ENCODE assay signal across 15 cellular contexts in the genomic region with DNA sequence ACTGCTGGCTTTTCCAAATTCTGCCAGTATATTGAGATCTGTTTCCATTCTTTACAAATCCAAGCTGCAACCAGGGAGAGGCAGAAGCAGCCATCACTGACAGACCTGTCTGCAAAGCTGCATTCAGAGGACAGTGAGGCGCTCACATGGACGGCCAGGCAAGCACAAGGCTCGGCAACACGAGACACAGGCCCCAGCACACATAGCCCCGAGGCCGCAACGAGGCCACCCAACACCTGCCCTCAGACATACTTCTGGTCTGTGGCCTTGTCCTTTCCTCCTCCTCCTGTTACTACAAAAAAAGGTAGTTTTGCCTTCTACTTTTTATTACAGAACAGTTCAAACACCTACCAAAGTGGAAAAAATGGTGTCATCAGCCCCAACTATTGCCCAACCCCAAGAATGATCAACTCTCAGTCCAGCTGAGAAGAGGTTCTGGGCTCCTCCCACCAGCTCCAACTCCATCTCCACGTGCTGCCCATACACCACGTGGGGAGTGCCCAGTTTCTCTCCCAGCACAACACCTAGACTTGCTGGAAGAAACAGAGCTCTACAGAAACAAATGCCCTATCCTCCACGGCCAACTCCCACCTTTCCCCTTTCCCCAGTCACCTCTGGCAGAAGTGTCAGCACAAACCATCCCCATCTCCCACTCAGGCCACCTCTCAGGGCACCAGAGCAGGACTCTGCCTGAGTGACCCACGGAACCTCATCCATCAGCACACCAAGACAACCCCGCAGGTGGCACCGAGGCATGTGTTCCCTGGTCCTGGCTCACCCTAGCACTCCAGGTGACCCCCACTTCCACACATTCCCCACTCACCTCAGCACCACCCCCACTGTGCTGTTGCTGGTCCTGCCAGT. TPM values are rescaled to one million over a fixed set of nuclear protein-coding genes. Genes with fewer than 3 reads are reported as not detected.
DNase-seq lines count a peak whose midpoint lies in the region; ATAC-seq and TF ChIP-seq lines count a peak whose summit lies in the region.
"Had no signal": no experiment of that assay in that cellular context is flagged by ENCODE, and none has a peak within 500 bp of the region (broad histone marks: within the 10 kb centered on the region; RNA-seq: fewer than 3 reads in every experiment).

No MANE protein-coding gene starts in this region.

- peaks cover 55% of the 10 kb centered on the region for H3K36me3 Mint-ChIP-seq in activated naive CD8-positive, alpha-beta T cell treated with anti-CD3 and anti-CD28 coated beads, Interleukin-2, amount 50 U/mL, for 24 hours (ENCODE audit: low read depth)
- peaks cover 59 to 63% of the 10 kb centered on the region in 2 donors for H3K36me3 Mint-ChIP-seq in stimulated activated naive B cell treated with anti-CD40 and anti-IgM and Interleukin-4, amounts not matched to agents 10 μg/mL and 1 μg/mL and 100 μg/mL, for 72 hours

- H3K36me3 ChIP-seq in left ventricle myocardium inferior (peaks cover 88% of the 10 kb centered on the region), right atrium auricular region (peaks cover 89% of the 10 kb centered on the region), liver (ENCODE audit: control insufficient read depth in 4 of 4, insufficient read depth in 3 of 4, low read depth in 1 of 4, low read length in 3 of 4) (peaks cover 9 to 45% (median 29%) of the 10 kb centered on the region in 4 donors)

- DNase-seq in left ventricle myocardium inferior (no peak), right atrium auricular region (ENCODE audit: low spot score) (no peak), hepatic stellate cell (ENCODE audit: low spot score) (no peak), NCI-H526 (lab: John Stamatoyannopoulos, UW) (no peak)
- no peak for DNase-seq in activated naive CD8-positive, alpha-beta T cell treated with anti-CD3 and anti-CD28 coated beads, Interleukin-2, amount 50 U/mL, for 24 hours
- DNase-seq in stimulated activated naive B cell treated with anti-CD40 and anti-IgM and Interleukin-4, amounts not matched to agents 10 μg/mL and 1 μg/mL and 100 μg/mL, for 72 hours: no peak
- no peak for DNase-seq in effector CD4-positive, alpha-beta T cell
- DNase-seq: CD8-positive, alpha-beta T cell; cerebellar nuclear complex; MG63; NCI-H774; T-cell had no signal

- no peak for ATAC-seq in activated naive CD8-positive, alpha-beta T cell treated with anti-CD3 and anti-CD28 coated beads, Interleukin-2, amount 50 U/mL, for 24 hours
- ATAC-seq in stimulated activated naive B cell treated with anti-CD40 and anti-IgM and Interleukin-4, amounts not matched to agents 10 μg/mL and 1 μg/mL and 100 μg/mL, for 72 hours (replicated peaks): no peak
- ATAC-seq: CD8-positive, alpha-beta T cell; T-cell had no signal

- WGBS in liver: 77% methylated on average over 13 of the region's 13 CpGs

- no peaks in the 10 kb centered on the region for H3K9me3 Mint-ChIP-seq in activated naive CD8-positive, alpha-beta T cell treated with anti-CD3 and anti-CD28 coated beads, Interleukin-2, amount 50 U/mL, for 24 hours
- no peaks in the 10 kb centered on the region for H3K9me3 Mint-ChIP-seq in stimulated activated naive B cell treated with anti-CD40 and anti-IgM and Interleukin-4, amounts not matched to agents 10 μg/mL and 1 μg/mL and 100 μg/mL, for 72 hours
- H3K9me3 Mint-ChIP-seq: CD8-positive, alpha-beta T cell; T-cell had no signal

- H3K4me1 ChIP-seq in left ventricle myocardium inferior: peaks cover 70% of the 10 kb centered on the region
- peaks cover 0 to 31% of the 10 kb centered on the region in 2 donors for H3K4me1 ChIP-seq in right atrium auricular region
- peaks cover 31 to 77% (median 70%) of the 10 kb centered on the region in 4 donors for H3K4me1 ChIP-seq in liver (ENCODE audit: control insufficient read depth in 4 of 4, insufficient read depth in 4 of 4, low read length in 3 of 4)

- H3K4me3 Mint-ChIP-seq in activated naive CD8-positive, alpha-beta T cell treated with anti-CD3 and anti-CD28 coated beads, Interleukin-2, amount 50 U/mL, for 24 hours: no peak overlapping the region
- no peak overlapping the region for H3K4me3 Mint-ChIP-seq in stimulated activated naive B cell treated with anti-CD40 and anti-IgM and Interleukin-4, amounts not matched to agents 10 μg/mL and 1 μg/mL and 100 μg/mL, for 72 hours
- H3K4me3 Mint-ChIP-seq: CD8-positive, alpha-beta T cell; T-cell had no signal

- H3K4me1 Mint-ChIP-seq in activated naive CD8-positive, alpha-beta T cell treated with anti-CD3 and anti-CD28 coated beads, Interleukin-2, amount 50 U/mL, for 24 hours: peaks cover 50% of the 10 kb centered on the region
- peaks cover 30 to 57% of the 10 kb centered on the region in 2 donors for H3K4me1 Mint-ChIP-seq in stimulated activated naive B cell treated with anti-CD40 and anti-IgM and Interleukin-4, amounts not matched to agents 10 μg/mL and 1 μg/mL and 100 μg/mL, for 72 hours

- TF ChIP-seq RAD21 in liver (IDR thresholded peaks at IDR 0.05): peak; percentile 17 to 42

- H3K27me3 ChIP-seq in left ventricle myocardium inferior (ENCODE audit: low read depth) (no peaks in the 10 kb centered on the region), right atrium auricular region (no peaks in the 10 kb centered on the region), liver (ENCODE audit: control insufficient read depth in 4 of 4, insufficient read depth in 4 of 4, low read length in 3 of 4) (no peaks in the 10 kb centered on the region)
- H3K27me3 ChIP-seq: MG63 had no signal

- intact Hi-C loops in left ventricle myocardium inferior (cut with micrococcal nuclease): no loop called here

- H3K27me3 Mint-ChIP-seq in activated naive CD8-positive, alpha-beta T cell treated with anti-CD3 and anti-CD28 coated beads, Interleukin-2, amount 50 U/mL, for 24 hours: no peaks in the 10 kb centered on the region
- H3K27me3 Mint-ChIP-seq in stimulated activated naive B cell treated with anti-CD40 and anti-IgM and Interleukin-4, amounts not matched to agents 10 μg/mL and 1 μg/mL and 100 μg/mL, for 72 hours: no peaks in the 10 kb centered on the region
- H3K27me3 Mint-ChIP-seq: T-cell had no signal

- no peak overlapping the region for H3K4me3 ChIP-seq in left ventricle myocardium inferior
- H3K4me3 ChIP-seq in right atrium auricular region: no peak overlapping the region
- no peak overlapping the region for H3K4me3 ChIP-seq in liver (ENCODE audit: low read depth in 1 of 3, low read length in 3 of 3)
- H3K4me3 ChIP-seq: MG63 had no signal

- H3K27ac Mint-ChIP-seq in activated naive CD8-positive, alpha-beta T cell treated with anti-CD3 and anti-CD28 coated beads, Interleukin-2, amount 50 U/mL, for 24 hours: peak overlapping the region; percentile 70
- H3K27ac Mint-ChIP-seq in stimulated activated naive B cell treated with anti-CD40 and anti-IgM and Interleukin-4, amounts not matched to agents 10 μg/mL and 1 μg/mL and 100 μg/mL, for 72 hours: no peak overlapping the region
- H3K27ac Mint-ChIP-seq: CD8-positive, alpha-beta T cell; T-cell had no signal

- TF ChIP-seq CTCF in left ventricle myocardium inferior (IDR thresholded peaks at IDR 0.05; ENCODE audit: borderline replicate concordance) (no peak), right atrium auricular region (IDR thresholded peaks at IDR 0.05) (no peak), liver (IDR thresholded peaks at IDR 0.05; ENCODE audit: low read depth, low read length, missing input control) (no peak)

- no peaks in the 10 kb centered on the region for H3K9me3 ChIP-seq in left ventricle myocardium inferior (replicated peaks)
- no peaks in the 10 kb centered on the region for H3K9me3 ChIP-seq in right atrium auricular region
- H3K9me3 ChIP-seq in liver (ENCODE audit: control insufficient read depth in 4 of 4, low read length in 3 of 4): no peaks in the 10 kb centered on the region
- H3K9me3 ChIP-seq: MG63 had no signal

- H3K9ac ChIP-seq in liver (ENCODE audit: low read depth in 1 of 2, low read length in 2 of 2): no peak overlapping the region

- H3K27ac ChIP-seq in left ventricle myocardium inferior (replicated peaks) (peak overlapping the region; percentile 5), right atrium auricular region (peak overlapping the region in 1 of 2 donors; percentile 10), liver (ENCODE audit: low read depth in 1 of 2, low read length in 2 of 2) (peak overlapping the region; percentile 72 to 88)

TF ChIP-seq in liver, 16 proteins besides CTCF, POLR2A, EP300 and RAD21 (continues in another document):
- TF ChIP-seq JUND (IDR thresholded peaks at IDR 0.05) (peak; percentile 94 to 98), EGR1 (IDR thresholded peaks at IDR 0.05; ENCODE audit: low read depth in 2 of 2) (peak in 1 of 2 donors; percentile 82), GABPA (IDR thresholded peaks at IDR 0.05 in 1 of 2, conservative IDR thresholded peaks at IDR 0.05 in 1 of 2) (no peak), TAF1 (conservative IDR thresholded peaks at IDR 0.05) (peak; percentile 24), SP1 (IDR thresholded peaks at IDR 0.05) (peak; percentile 79), YY1 (IDR thresholded peaks at IDR 0.05) (peak; percentile 59), HNF4A (conservative IDR thresholded peaks at IDR 0.05) (peak; percentile 45 to 71), HNF4G (IDR thresholded peaks at IDR 0.05) (no peak), ZBTB33 (IDR thresholded peaks at IDR 0.05) (peak; percentile 56)

RNA-seq across cellular contexts. Expression of gene ZXDC, which starts 7.4 kb away (rescaled TPM):
- 15.6 TPM for total RNA-seq in left ventricle myocardium inferior
- total RNA-seq in right atrium auricular region: 10 to 100 TPM; 18.9 to 25.5 TPM
- 10 to 100 TPM; 17.2 to 42.3 TPM for total RNA-seq in liver
- polyA plus RNA-seq in liver: 10 to 100 TPM in 1 of 2 donors, 1 to 10 TPM in 1; 7.0 to 10.5 TPM

RNA-seq across cellular contexts. Expression of gene UROC1, which starts 49.3 kb away (rescaled TPM):
- total RNA-seq in left ventricle myocardium inferior (not detected), right atrium auricular region (not detected), liver (10 to 100 TPM in 1 of 2 donors, 1 to 10 TPM in 1; 5.9 to 28.4 TPM)
- polyA plus RNA-seq in liver: 10 to 100 TPM; 16.5 to 20.0 TPM
- total RNA-seq: CD8-positive, alpha-beta T cell; frontal cortex; mononuclear cell had no signal

RNA-seq across cellular contexts. Expression of gene CHST13, which starts 55.7 kb away (rescaled TPM):
- total RNA-seq in left ventricle myocardium inferior: 0.11 TPM
- under 1 TPM in 1 of 2 donors, not detected in 1; 0.90 TPM for total RNA-seq in right atrium auricular region
- 10 to 100 TPM; 19.7 to 39.1 TPM for total RNA-seq in liver
- 10 to 100 TPM; 22.1 to 28.3 TPM for polyA plus RNA-seq in liver
- total RNA-seq: CD8-positive, alpha-beta T cell had no signal

Comparison
In these comparisons a context has a peak if more than half of its experiments do, and no peak if none do; other contexts are left out.
1. RNA of gene CHST13, which starts 55.7 kb away (total RNA-seq): 19.7 to 39.1 TPM in liver; 0.90 TPM in right atrium auricular region and 0.11 TPM in left ventricle myocardium inferior (single experiment); every median in the first group is over 10 times any median in the second.